In the genomic region with DNA sequence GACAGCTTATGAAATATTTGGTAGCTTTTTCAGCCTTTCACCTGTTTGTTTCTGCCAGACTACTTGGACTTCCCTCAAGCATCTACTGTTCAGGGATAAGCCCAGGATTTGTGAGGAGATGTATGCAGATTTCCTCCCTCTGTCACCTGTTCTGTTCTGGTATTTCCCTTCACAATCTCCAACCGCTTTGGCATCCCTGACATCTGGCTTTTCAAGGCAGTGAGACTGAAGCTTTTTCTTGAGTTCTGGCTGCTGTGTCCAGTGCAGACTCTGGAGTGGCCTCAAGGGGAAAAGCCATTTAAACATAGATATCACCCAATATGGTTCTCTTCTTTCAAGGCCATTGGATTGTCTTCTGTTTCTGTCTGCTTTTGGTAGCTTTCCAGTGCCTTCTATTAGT, we compare ENCODE assay signal across 28 cellular contexts.
"Had no signal": no experiment of that assay in that cellular context is flagged by ENCODE, and none has a peak within 500 bp of the region (broad histone marks: within the 10 kb centered on the region; RNA-seq: fewer than 3 reads in every experiment).

No MANE protein-coding gene starts in this region.

- DNase-seq: activated CD4-positive, alpha-beta T cell treated with anti-CD3 and anti-CD28 coated beads, Interleukin-2, amount 10 ng/mL, durations not matched to agents 24 days and 14 days; activated CD4-positive, alpha-beta T cell treated with anti-CD3 and anti-CD28 coated beads, Interleukin-2, amount 50 U/mL, for 4 hours; activated CD8-positive, alpha-beta T cell treated with anti-CD3 and anti-CD28 coated beads for 36 hours; activated gamma-delta T cell; activated naive CD4-positive, alpha-beta T cell treated with Interleukin-2 at 50 U/mL for 16 hours; activated naive CD8-positive, alpha-beta T cell treated with anti-CD3 and anti-CD28 coated beads, Interleukin-2, amount 10 ng/mL, durations not matched to agents 7 days and 5 days; activated T-cell treated with anti-CD3 and anti-CD28 coated beads, Interleukin-2, amount 50 U/mL, for 24 hours; amygdala; caudate nucleus; Karpas-422; NCI-H1105; NCI-H1417 treated with DMSO at 0.1 percent for 48 hours; NCI-H187 treated with DMSO at 0.1 percent for 48 hours; NCI-H2081; NCI-H2171 treated with DMSO at 0.1 percent for 48 hours; NCI-H2227 treated with DMSO at 0.1 percent for 48 hours; NCI-H446; NCI-H510A treated with DMSO at 0.1 percent for 48 hours; NCI-H526 treated with DMSO at 0.1 percent for 48 hours; NCI-H774; SHP77; SJCRH30; T1000; WERI-Rb-1 had no signal

- H3K27me3 ChIP-seq: SJCRH30 had no signal

- ATAC-seq: activated CD8-positive, alpha-beta T cell treated with anti-CD3 and anti-CD28 coated beads for 36 hours; Panc1 had no signal

- H3K9me3 ChIP-seq: SJCRH30 had no signal

- H3K4me1 ChIP-seq: SJCRH30 had no signal

- H3K36me3 ChIP-seq: SJCRH30, WERI-Rb-1 had no signal

- H3K27ac ChIP-seq: SJCRH30, SK-N-MC, WERI-Rb-1 had no signal

- H3K4me3 ChIP-seq: SJCRH30, SK-N-MC had no signal

- FAIRE-seq: astrocyte, bronchial epithelial cell had no signal
